1 cellular context compared by ENCODE assay signal in genomic region chr2:10120158-10120937, GRCh38.
TF ChIP-seq lines count a peak whose summit lies in the region.

No MANE protein-coding gene starts in this region.

TF ChIP-seq in HepG2, 621 proteins besides CTCF, POLR2A, EP300 and RAD21 (continued from another document and continues in another):
- TF ChIP-seq CEBPZ (IDR thresholded peaks at IDR 0.05; ENCODE audit: low read length) (no peak), TFDP1 (CRISPR knock-in tag; IDR thresholded peaks at IDR 0.05; ENCODE audit: borderline replicate concordance) (peak; percentile 88), ZNF451 (CRISPR knock-in tag; IDR thresholded peaks at IDR 0.05) (peak; percentile 73), GABPB1 (CRISPR knock-in tag; IDR thresholded peaks at IDR 0.05) (peak; percentile 91), ZNF331 (CRISPR knock-in tag; IDR thresholded peaks at IDR 0.05) (no peak; the same call in 1 of the 2 replicates), FOXK1 (CRISPR knock-in tag; IDR thresholded peaks at IDR 0.05; ENCODE audit: borderline replicate concordance, low read depth) (peak; percentile 89), ZSCAN5A (CRISPR knock-in tag; IDR thresholded peaks at IDR 0.05; ENCODE audit: borderline replicate concordance) (peak; percentile 26; the same call in 1 of the 2 replicates), ZFP36L1 (CRISPR knock-in tag; IDR thresholded peaks at IDR 0.05) (peak; percentile 62; the same call in 1 of the 2 replicates), ZNF501 (CRISPR knock-in tag; IDR thresholded peaks at IDR 0.05) (peak; percentile 70; the same call in 1 of the 2 replicates), ZNF234 (CRISPR knock-in tag; conservative IDR thresholded peaks at IDR 0.05) (0 out of 2 replicates have a peak, but pooled peaks have one; percentile 10), CBX5 (CRISPR knock-in tag; IDR thresholded peaks at IDR 0.05; ENCODE audit: borderline replicate concordance) (peak; percentile 70), HOXD1 (CRISPR knock-in tag; IDR thresholded peaks at IDR 0.05) (peak; percentile 88), KLF12 (CRISPR knock-in tag; IDR thresholded peaks at IDR 0.05; ENCODE audit: borderline replicate concordance) (0 out of 2 replicates have a peak, but pooled peaks have one; percentile 17), ELF4 (CRISPR knock-in tag; IDR thresholded peaks at IDR 0.05; ENCODE audit: borderline replicate concordance) (peak; percentile 48; the same call in 1 of the 2 replicates), ESRRA (CRISPR knock-in tag; IDR thresholded peaks at IDR 0.05; ENCODE audit: low read depth) (peak; percentile 89), ZNF567 (CRISPR knock-in tag; IDR thresholded peaks at IDR 0.05; ENCODE audit: borderline replicate concordance) (no peak; the same call in 1 of the 2 replicates), ZNF713 (CRISPR knock-in tag; IDR thresholded peaks at IDR 0.05) (0 out of 2 replicates have a peak, but pooled peaks have one; percentile 59), TFE3 (CRISPR knock-in tag; IDR thresholded peaks at IDR 0.05) (0 out of 2 replicates have a peak, but pooled peaks have one; percentile 56), HMG20A (CRISPR knock-in tag; IDR thresholded peaks at IDR 0.05; ENCODE audit: borderline replicate concordance) (peak; percentile 26; the same call in 1 of the 2 replicates), HNF4A (CRISPR knock-in tag; IDR thresholded peaks at IDR 0.05) (peak; percentile 73; the same call in 1 of the 2 replicates), SOX6 (IDR thresholded peaks at IDR 0.05) (no peak), SOX6 (CRISPR knock-in tag; IDR thresholded peaks at IDR 0.05) (peak; percentile 75; the same call in 1 of the 2 replicates), ZFP82 (CRISPR knock-in tag; IDR thresholded peaks at IDR 0.05; ENCODE audit: borderline replicate concordance) (peak; percentile 66; the same call in 1 of the 2 replicates), RELA (CRISPR knock-in tag; IDR thresholded peaks at IDR 0.05) (peak; percentile 90), BHLHE40 (IDR thresholded peaks at IDR 0.05; ENCODE audit: low read length) (peak; percentile 37), NCOR1 (IDR thresholded peaks at IDR 0.05; ENCODE audit: borderline replicate concordance, low read length) (peak; percentile 83), ZNF547 (CRISPR knock-in tag; IDR thresholded peaks at IDR 0.05) (peak; percentile 95), ZNF432 (CRISPR knock-in tag; IDR thresholded peaks at IDR 0.05; ENCODE audit: borderline replicate concordance) (no peak), SOX5 (CRISPR knock-in tag; IDR thresholded peaks at IDR 0.05; ENCODE audit: borderline replicate concordance) (peak; percentile 41; the same call in 1 of the 2 replicates), NFE2L1 (CRISPR knock-in tag; IDR thresholded peaks at IDR 0.05; ENCODE audit: borderline replicate concordance) (peak; percentile 95), ZC3H4 (CRISPR knock-in tag; IDR thresholded peaks at IDR 0.05; ENCODE audit: borderline replicate concordance) (peak; percentile 94), ATAD3A (CRISPR knock-in tag; IDR thresholded peaks at IDR 0.05) (no peak), MTF2 (CRISPR knock-in tag; IDR thresholded peaks at IDR 0.05; ENCODE audit: borderline replicate concordance) (no peak), ZNF781 (CRISPR knock-in tag; IDR thresholded peaks at IDR 0.05; ENCODE audit: borderline replicate concordance, not compliant biosample characterization) (no peak), ZNF841 (CRISPR knock-in tag; IDR thresholded peaks at IDR 0.05; ENCODE audit: borderline replicate concordance) (peak; percentile 72; the same call in 1 of the 2 replicates), AGO2 (optimal IDR thresholded peaks at IDR 0.05; ENCODE audit: low read depth, low read length) (peak; percentile 97), ZNF274 (CRISPR knock-in tag; IDR thresholded peaks at IDR 0.05) (peak; percentile 61; the same call in 1 of the 2 replicates), ZNF143 (CRISPR knock-in tag; IDR thresholded peaks at IDR 0.05) (peak; percentile 13; the same call in 1 of the 2 replicates), FIP1L1 (IDR thresholded peaks at IDR 0.05; ENCODE audit: borderline replicate concordance, insufficient read depth, low read depth, low read length) (0 out of 2 replicates have a peak, but pooled peaks have one; percentile 77), RARA (CRISPR knock-in tag; IDR thresholded peaks at IDR 0.05) (peak; percentile 77)
- TF ChIP-seq, protein P1, sequence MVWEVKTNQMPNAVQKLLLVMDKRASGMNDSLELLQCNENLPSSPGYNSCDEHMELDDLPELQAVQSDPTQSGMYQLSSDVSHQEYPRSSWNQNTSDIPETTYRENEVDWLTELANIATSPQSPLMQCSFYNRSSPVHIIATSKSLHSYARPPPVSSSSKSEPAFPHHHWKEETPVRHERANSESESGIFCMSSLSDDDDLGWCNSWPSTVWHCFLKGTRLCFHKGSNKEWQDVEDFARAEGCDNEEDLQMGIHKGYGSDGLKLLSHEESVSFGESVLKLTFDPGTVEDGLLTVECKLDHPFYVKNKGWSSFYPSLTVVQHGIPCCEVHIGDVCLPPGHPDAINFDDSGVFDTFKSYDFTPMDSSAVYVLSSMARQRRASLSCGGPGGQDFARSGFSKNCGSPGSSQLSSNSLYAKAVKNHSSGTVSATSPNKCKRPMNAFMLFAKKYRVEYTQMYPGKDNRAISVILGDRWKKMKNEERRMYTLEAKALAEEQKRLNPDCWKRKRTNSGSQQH (CRISPR knock-in tag; IDR thresholded peaks at IDR 0.05; ENCODE audit: low read depth): peak; percentile 62; the same call in 1 of the 2 replicates
- TF ChIP-seq, protein P2, sequence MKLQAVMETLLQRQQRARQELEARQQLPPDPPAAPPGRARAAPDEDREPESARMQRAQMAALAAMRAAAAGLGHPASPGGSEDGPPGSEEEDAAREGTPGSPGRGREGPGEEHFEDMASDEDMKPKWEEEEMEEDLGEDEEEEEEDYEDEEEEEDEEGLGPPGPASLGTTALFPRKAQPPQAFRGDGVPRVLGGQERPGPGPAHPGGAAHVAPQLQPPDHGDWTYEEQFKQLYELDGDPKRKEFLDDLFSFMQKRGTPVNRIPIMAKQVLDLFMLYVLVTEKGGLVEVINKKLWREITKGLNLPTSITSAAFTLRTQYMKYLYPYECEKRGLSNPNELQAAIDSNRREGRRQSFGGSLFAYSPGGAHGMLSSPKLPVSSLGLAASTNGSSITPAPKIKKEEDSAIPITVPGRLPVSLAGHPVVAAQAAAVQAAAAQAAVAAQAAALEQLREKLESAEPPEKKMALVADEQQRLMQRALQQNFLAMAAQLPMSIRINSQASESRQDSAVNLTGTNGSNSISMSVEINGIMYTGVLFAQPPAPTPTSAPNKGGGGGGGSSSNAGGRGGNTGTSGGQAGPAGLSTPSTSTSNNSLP (IDR thresholded peaks at IDR 0.05; ENCODE audit: low read depth, low read length): no peak
- TF ChIP-seq, protein P3, sequence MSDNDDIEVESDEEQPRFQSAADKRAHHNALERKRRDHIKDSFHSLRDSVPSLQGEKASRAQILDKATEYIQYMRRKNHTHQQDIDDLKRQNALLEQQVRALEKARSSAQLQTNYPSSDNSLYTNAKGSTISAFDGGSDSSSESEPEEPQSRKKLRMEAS (IDR thresholded peaks at IDR 0.05): peak; percentile 99
- TF ChIP-seq, protein P4, sequence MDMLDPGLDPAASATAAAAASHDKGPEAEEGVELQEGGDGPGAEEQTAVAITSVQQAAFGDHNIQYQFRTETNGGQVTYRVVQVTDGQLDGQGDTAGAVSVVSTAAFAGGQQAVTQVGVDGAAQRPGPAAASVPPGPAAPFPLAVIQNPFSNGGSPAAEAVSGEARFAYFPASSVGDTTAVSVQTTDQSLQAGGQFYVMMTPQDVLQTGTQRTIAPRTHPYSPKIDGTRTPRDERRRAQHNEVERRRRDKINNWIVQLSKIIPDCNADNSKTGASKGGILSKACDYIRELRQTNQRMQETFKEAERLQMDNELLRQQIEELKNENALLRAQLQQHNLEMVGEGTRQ (IDR thresholded peaks at IDR 0.05; ENCODE audit: low read depth, low read length): no peak
- TF ChIP-seq, protein P4 (CRISPR knock-in tag; IDR thresholded peaks at IDR 0.05; ENCODE audit: borderline replicate concordance): no peak
- TF ChIP-seq, protein P5, sequence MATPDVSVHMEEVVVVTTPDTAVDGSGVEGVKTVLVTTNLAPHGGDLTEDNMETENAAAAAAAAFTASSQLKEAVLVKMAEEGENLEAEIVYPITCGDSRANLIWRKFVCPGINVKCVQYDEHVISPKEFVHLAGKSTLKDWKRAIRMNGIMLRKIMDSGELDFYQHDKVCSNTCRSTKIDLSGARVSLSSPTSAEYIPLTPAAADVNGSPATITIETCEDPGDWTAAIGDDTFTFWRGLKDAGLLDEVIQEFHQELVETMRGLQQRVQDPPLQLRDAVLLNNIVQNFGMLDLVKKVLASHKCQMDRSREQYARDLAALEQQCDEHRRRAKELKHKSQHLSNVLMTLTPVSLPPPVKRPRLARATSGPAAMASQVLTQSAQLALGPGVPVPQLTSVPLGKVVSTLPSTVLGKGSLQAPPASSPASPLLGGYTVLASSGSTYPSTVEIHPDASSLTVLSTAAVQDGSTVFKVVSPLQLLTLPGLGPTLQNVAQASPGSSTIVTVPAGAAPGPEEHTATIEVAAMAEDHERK (CRISPR knock-in tag; IDR thresholded peaks at IDR 0.05; ENCODE audit: low read depth): 0 out of 2 replicates have a peak, but pooled peaks have one; percentile 19
- TF ChIP-seq, protein P6, sequence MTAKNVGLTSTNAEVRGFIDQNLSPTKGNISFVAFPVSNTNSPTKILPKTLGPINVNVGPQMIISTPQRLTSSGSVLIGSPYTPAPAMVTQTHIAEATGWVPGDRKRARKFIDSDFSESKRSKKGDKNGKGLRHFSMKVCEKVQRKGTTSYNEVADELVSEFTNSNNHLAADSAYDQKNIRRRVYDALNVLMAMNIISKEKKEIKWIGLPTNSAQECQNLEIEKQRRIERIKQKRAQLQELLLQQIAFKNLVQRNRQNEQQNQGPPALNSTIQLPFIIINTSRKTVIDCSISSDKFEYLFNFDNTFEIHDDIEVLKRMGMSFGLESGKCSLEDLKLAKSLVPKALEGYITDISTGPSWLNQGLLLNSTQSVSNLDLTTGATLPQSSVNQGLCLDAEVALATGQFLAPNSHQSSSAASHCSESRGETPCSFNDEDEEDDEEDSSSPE (CRISPR knock-in tag; IDR thresholded peaks at IDR 0.05): peak; percentile 95
